Comparison of ENCODE assay signal across 19 cellular contexts in the genomic region with DNA sequence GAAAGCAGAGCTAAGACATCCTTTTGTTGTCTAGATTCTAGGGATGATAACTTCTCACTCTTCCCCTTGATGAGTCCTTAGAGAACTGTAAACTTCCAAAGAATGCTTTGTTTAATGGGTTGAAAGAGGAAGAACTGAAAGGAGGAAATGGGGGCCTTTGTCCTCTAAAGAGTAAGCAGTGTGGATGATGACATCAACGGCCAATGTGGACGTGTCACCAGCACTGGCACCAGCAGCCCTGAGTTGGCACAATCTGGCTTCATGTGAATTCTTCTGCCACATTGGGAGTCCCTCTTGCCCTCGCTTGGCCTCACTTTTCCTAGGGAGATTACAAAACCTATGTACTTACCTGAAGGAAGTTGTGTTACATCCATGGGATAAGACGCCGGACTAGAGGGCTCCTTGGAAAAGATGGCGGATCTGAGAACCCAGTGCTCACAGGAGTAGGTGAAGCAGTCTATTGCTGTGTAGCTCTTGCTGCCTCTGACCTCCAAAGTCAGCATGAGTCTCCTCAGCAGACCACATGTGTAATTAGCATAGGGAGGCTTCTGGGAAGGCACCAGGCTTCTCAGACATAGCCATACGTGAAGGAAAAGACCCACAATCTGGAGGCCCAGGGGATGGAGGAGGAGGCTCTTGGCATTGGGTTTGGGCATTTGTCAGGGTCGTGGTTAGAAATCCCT.
DNase-seq lines count a peak whose midpoint lies in the region; ATAC-seq and TF ChIP-seq lines count a peak whose summit lies in the region.
"Had no signal": no experiment of that assay in that cellular context is flagged by ENCODE, and none has a peak within 500 bp of the region (broad histone marks: within the 10 kb centered on the region; RNA-seq: fewer than 3 reads in every experiment).

No MANE protein-coding gene starts in this region.

- H3K4me2 ChIP-seq in GM23248 (ENCODE audit: unreplicated experiment) (peak overlapping the region; percentile 10), OCI-LY7 (ENCODE audit: low read length) (no peak overlapping the region)

- H3K79me2 ChIP-seq in GM23248 (ENCODE audit: insufficient read depth) (no peaks in the 10 kb centered on the region), OCI-LY7 (ENCODE audit: insufficient read depth, low read depth, low read length) (no peaks in the 10 kb centered on the region)

- H3K27ac ChIP-seq in A673 (ENCODE audit: low read depth, low read length, poor library complexity, severe bottlenecking) (no peak overlapping the region), GM23248 (peak overlapping the region; percentile 39; the same call in 1 of the 2 replicates), OCI-LY7 (ENCODE audit: low read depth, low read length, poor library complexity, severe bottlenecking) (no peak overlapping the region), brain microvascular endothelial cell (no peak overlapping the region)
- H3K27ac ChIP-seq: Peyer's patch had no signal

- H3K27me3 ChIP-seq in A673 (replicated peaks; ENCODE audit: insufficient read depth, low read depth, low read length, poor library complexity) = no peaks in the 10 kb centered on the region
- no peaks in the 10 kb centered on the region for H3K27me3 ChIP-seq in GM23248 (replicated peaks; ENCODE audit: insufficient read depth)
- no peaks in the 10 kb centered on the region for H3K27me3 ChIP-seq in brain microvascular endothelial cell (replicated peaks)
- H3K27me3 ChIP-seq: Peyer's patch had no signal

- no peak for ATAC-seq in GM19023 (IDR thresholded peaks at IDR 0.05; ENCODE audit: unreplicated experiment)
- ATAC-seq: CD8-positive, alpha-beta T cell had no signal

- peak overlapping the region; percentile 19; the same call in 1 of the 2 replicates for H3K9ac ChIP-seq in GM23248

- 71 to 73% methylated on average over 8 of the region's 8 CpGs for WGBS in GM23248 (ENCODE audit: low coverage in 1 of 2, low lambda C conversion rate in 2 of 2, missing lambda C conversion rate in 2 of 2), 2 experiments

- no peaks in the 10 kb centered on the region for H3K36me3 ChIP-seq in A673 (ENCODE audit: insufficient read depth, low read length, poor library complexity, severe bottlenecking)
- no peaks in the 10 kb centered on the region for H3K36me3 ChIP-seq in GM23248 (ENCODE audit: low read depth)
- no peaks in the 10 kb centered on the region; the same call in 1 of the 2 replicates for H3K36me3 ChIP-seq in OCI-LY7 (ENCODE audit: insufficient read depth, low read length)
- no peaks in the 10 kb centered on the region for H3K36me3 ChIP-seq in brain microvascular endothelial cell (replicated peaks)
- H3K36me3 ChIP-seq: Peyer's patch had no signal

- H3K4me3 ChIP-seq in A673 (ENCODE audit: low read depth, low read length, poor library complexity, severe bottlenecking) (no peak overlapping the region), GM23248 (no peak overlapping the region), OCI-LY7 (ENCODE audit: low read depth, low read length, poor library complexity, severe bottlenecking) (no peak overlapping the region), fibroblast of villous mesenchyme (ENCODE audit: low read depth, low read length) (no peak overlapping the region), brain microvascular endothelial cell (ENCODE audit: low read depth, low read length) (no peak overlapping the region)
- H3K4me3 ChIP-seq: Peyer's patch had no signal

- H3K9me2 ChIP-seq in GM23248 (ENCODE audit: insufficient read depth) = no peaks in the 10 kb centered on the region
- H3K9me2 ChIP-seq in OCI-LY7 (ENCODE audit: insufficient read depth, low read length) = no peaks in the 10 kb centered on the region

- no peaks in the 10 kb centered on the region for H3K9me3 ChIP-seq in A673 (ENCODE audit: low read depth, low read length, poor library complexity, severe bottlenecking)
- no peaks in the 10 kb centered on the region for H3K9me3 ChIP-seq in GM23248 (ENCODE audit: low read depth)
- peaks cover 14% of the 10 kb centered on the region; the same call in 1 of the 2 replicates for H3K9me3 ChIP-seq in OCI-LY7 (ENCODE audit: low read length)
- H3K9me3 ChIP-seq: Peyer's patch had no signal

- H2AFZ ChIP-seq in GM23248 = no peak overlapping the region
- peak overlapping the region; percentile 40; the same call in 1 of the 2 replicates for H2AFZ ChIP-seq in OCI-LY7 (ENCODE audit: low read length)

- H3K4me1 ChIP-seq in A673 (ENCODE audit: insufficient read depth, low read length, poor library complexity, severe bottlenecking) = no peaks in the 10 kb centered on the region
- H3K4me1 ChIP-seq in GM23248 (ENCODE audit: insufficient read depth) = peaks cover 10% of the 10 kb centered on the region; the same call in 1 of the 2 replicates
- peaks cover 19% of the 10 kb centered on the region for H3K4me1 ChIP-seq in OCI-LY7 (ENCODE audit: insufficient read depth, low read length, poor library complexity, severe bottlenecking)
- H3K4me1 ChIP-seq: Peyer's patch had no signal

- POLR2A ChIA-PET in A673 (lab: Charles Lee; ENCODE audit: low non-redundant PET) = no interaction called here
- POLR2A ChIA-PET in OCI-LY7 (lab: Charles Lee) = interaction anchor here (0.6 to 1.0 kb wide), 4 partner anchors 12 to 132 kb away, joined by 3 read pairs; no protein-coding TSS in a partner anchor

- no peak for TF ChIP-seq CTCF in A673 (conservative IDR thresholded peaks at IDR 0.05; ENCODE audit: low read depth, low read length)
- no peak for TF ChIP-seq CTCF in OCI-LY7 (conservative IDR thresholded peaks at IDR 0.05; ENCODE audit: low read length)
- TF ChIP-seq CTCF in fibroblast of villous mesenchyme (IDR thresholded peaks at IDR 0.05; ENCODE audit: insufficient read depth, low read depth, low read length) = no peak
- no peak for TF ChIP-seq CTCF in brain microvascular endothelial cell (IDR thresholded peaks at IDR 0.05; ENCODE audit: low read depth, low read length, missing control alignments)

- CTCF ChIA-PET in A673 (lab: Charles Lee) = interaction anchor here (0.6 kb wide), 1 partner anchor 374 kb away, joined by 4 read pairs; no protein-coding TSS in a partner anchor
- CTCF ChIA-PET in OCI-LY7 (lab: Charles Lee; ENCODE audit: unreplicated experiment) = no interaction called here

- no TSS peak for BruUV-seq in A673 (replicated peaks; lab: Mats Ljungman, UMichigan)
- no TSS peak for BruUV-seq in OCI-LY7 (replicated peaks; lab: Mats Ljungman, UMichigan)

- in situ Hi-C loops in GM23248 (cut with MboI) (no loop called here), brain microvascular endothelial cell (cut with HindIII; ENCODE audit: low pct_ligation_motif_present, low sequenced_read_pairs) (no loop called here)

- H3F3A ChIP-seq in GM23248 (ENCODE audit: insufficient read depth) = no peaks in the 10 kb centered on the region

- H4K20me1 ChIP-seq in GM23248 (ENCODE audit: insufficient read depth) (no peaks in the 10 kb centered on the region), OCI-LY7 (ENCODE audit: insufficient read depth, low read length) (no peaks in the 10 kb centered on the region)

- intact Hi-C loops in A673 (cut with micrococcal nuclease; ENCODE audit: unreplicated experiment) (no loop called here), OCI-LY7 (cut with micrococcal nuclease; ENCODE audit: unreplicated experiment) (no loop called here)

- peak; percentile 8 for DNase-seq in A673 (ENCODE audit: low spot score)
- DNase-seq in GM23248 = peak; percentile 40
- no peak for DNase-seq in OCI-LY7 (ENCODE audit: low spot score)
- DNase-seq in fibroblast of villous mesenchyme (ENCODE audit: low read depth) = peak; percentile 27
- DNase-seq in brain microvascular endothelial cell = no peak
- DNase-seq in NCI-H446 treated with DMSO at 0.1 percent for 48 hours (lab: John Stamatoyannopoulos, UW) = no peak
- DNase-seq in DMS 273 (lab: John Stamatoyannopoulos, UW; ENCODE audit: unreplicated experiment) = no peak
- DNase-seq: activated CD4-positive, alpha-beta T cell treated with anti-CD3 and anti-CD28 coated beads for 48 hours; activated CD8-positive, alpha-beta memory T cell treated with anti-CD3 and anti-CD28 coated beads, Interleukin-2, amount 50 U/mL, for 4 hours; activated gamma-delta T cell; CD8-positive, alpha-beta T cell; DMS79 treated with DMSO at 0.1 percent for 48 hours; effector CD4-positive, alpha-beta T cell; Kasumi-1; NCI-H1436 treated with DMSO at 0.1 percent for 48 hours; NCI-H2171; NCI-H748 treated with DMSO at 0.1 percent for 48 hours had no signal

Comparison
In these comparisons a context has a peak if more than half of its experiments do, and no peak if none do; other contexts are left out.
1. DNase-seq: peak in A673 (single experiment), GM23248 (single experiment) and fibroblast of villous mesenchyme (single experiment); none in OCI-LY7 (single experiment), brain microvascular endothelial cell (single experiment), NCI-H446 treated with DMSO at 0.1 percent for 48 hours (single experiment) and DMS 273 (single experiment).